In genomic region chr7:102434039-102434481, GRCh38 we compare ENCODE assay signal across 8 cellular contexts.
DNase-seq lines count a peak whose midpoint lies in the region; ATAC-seq and TF ChIP-seq lines count a peak whose summit lies in the region.

No MANE protein-coding gene starts in this region.

- ATAC-seq in GM18907 (IDR thresholded peaks at IDR 0.05; ENCODE audit: unreplicated experiment) (peak; percentile 9), HG02870 (IDR thresholded peaks at IDR 0.05; ENCODE audit: unreplicated experiment) (no peak), GM18517 (IDR thresholded peaks at IDR 0.05; ENCODE audit: unreplicated experiment) (no peak)

- H3K4me1 ChIP-seq in muscle layer of duodenum (ENCODE audit: control insufficient read depth in 1 of 2, insufficient read depth in 2 of 2, low read length in 2 of 2) = peaks cover 0 to 17% of the 10 kb centered on the region in 2 donors

- H3K27me3 ChIP-seq in muscle layer of duodenum (ENCODE audit: low read depth, low read length) = no peaks in the 10 kb centered on the region

- no peak for TF ChIP-seq CTCF in choroid plexus epithelial cell (conservative IDR thresholded peaks at IDR 0.05; ENCODE audit: low read depth, low read length)

- H3K27ac ChIP-seq in muscle layer of duodenum (ENCODE audit: low read length) = no peak overlapping the region

- H3K36me3 ChIP-seq in muscle layer of duodenum (ENCODE audit: control insufficient read depth in 1 of 2, insufficient read depth in 2 of 2, low read length in 2 of 2) = peaks cover 0 to 4% of the 10 kb centered on the region in 2 donors

- no peaks in the 10 kb centered on the region for H3K9me3 ChIP-seq in muscle layer of duodenum (ENCODE audit: control insufficient read depth in 1 of 2, low read length in 2 of 2)

- peak overlapping the region; percentile 83 for H3K4me3 ChIP-seq in choroid plexus epithelial cell (ENCODE audit: low read depth, low read length)
- peak overlapping the region; percentile 60 to 82 for H3K4me3 ChIP-seq in muscle layer of duodenum (ENCODE audit: low read depth in 1 of 2, low read length in 2 of 2)

- DNase-seq in NCI-H69 (lab: John Stamatoyannopoulos, UW) (peak; percentile 66), choroid plexus epithelial cell (ENCODE audit: low read depth) (peak; percentile 62)
- DNase-seq in activated CD4-positive, CD25-positive, alpha-beta regulatory T cell (lab: John Stamatoyannopoulos, UW) = no peak
- DNase-seq in stimulated activated CD4-positive, alpha-beta T cell treated with anti-CD3 and anti-CD28 coated beads, Interleukin-4, amount 100 ng/mL, for 1 hour = no peak

Comparison
In these comparisons a context has a peak if more than half of its experiments do, and no peak if none do; other contexts are left out.
1. DNase-seq: peak in NCI-H69 (single experiment) and choroid plexus epithelial cell (single experiment); none in activated CD4-positive, CD25-positive, alpha-beta regulatory T cell (0 of 4) and stimulated activated CD4-positive, alpha-beta T cell treated with anti-CD3 and anti-CD28 coated beads, Interleukin-4, amount 100 ng/mL, for 1 hour (single experiment).